ENCODE assay signal across 10 cellular contexts in genomic region chr10:89164080-89164479, GRCh38. TPM values are rescaled to one million over a fixed set of nuclear protein-coding genes. Genes with fewer than 3 reads are reported as not detected.
DNase-seq lines count a peak whose midpoint lies in the region; ATAC-seq and TF ChIP-seq lines count a peak whose summit lies in the region.
"Had no signal": no experiment of that assay in that cellular context is flagged by ENCODE, and none has a peak within 500 bp of the region (broad histone marks: within the 10 kb centered on the region; RNA-seq: fewer than 3 reads in every experiment).

No MANE protein-coding gene starts in this region.

- H3K27me3 ChIP-seq in muscle layer of duodenum (ENCODE audit: low read depth, low read length), result no peaks in the 10 kb centered on the region
- H3K27me3 ChIP-seq: neutrophil had no signal

- no peaks in the 10 kb centered on the region for H3K4me1 Mint-ChIP-seq in progenitor cell of endocrine pancreas (ENCODE audit: low read depth)

- H3K36me3 ChIP-seq in muscle layer of duodenum (ENCODE audit: control insufficient read depth in 1 of 2, insufficient read depth in 2 of 2, low read length in 2 of 2), result no peaks in the 10 kb centered on the region
- H3K36me3 ChIP-seq: neutrophil, thoracic aorta had no signal

- no peak overlapping the region for H3K27ac Mint-ChIP-seq in progenitor cell of endocrine pancreas

- no peak overlapping the region for H3K4me3 Mint-ChIP-seq in progenitor cell of endocrine pancreas (ENCODE audit: low read depth)

- H3K36me3 Mint-ChIP-seq in progenitor cell of endocrine pancreas (ENCODE audit: insufficient read depth), result no peaks in the 10 kb centered on the region

- peak overlapping the region; percentile 37 for H3K27ac ChIP-seq in muscle layer of duodenum (ENCODE audit: low read length)
- H3K27ac ChIP-seq in coronary artery, result peak overlapping the region in 1 of 2 donors; percentile 29
- H3K27ac ChIP-seq: thoracic aorta had no signal

- H3K4me3 ChIP-seq in muscle layer of duodenum (ENCODE audit: low read depth in 1 of 2, low read length in 2 of 2), result peak overlapping the region in 1 of 2 donors; percentile 14
- H3K4me3 ChIP-seq in coronary artery, result no peak overlapping the region
- H3K4me3 ChIP-seq: thoracic aorta had no signal

- H3K9me3 ChIP-seq in muscle layer of duodenum (ENCODE audit: control insufficient read depth in 1 of 2, low read length in 2 of 2), result no peaks in the 10 kb centered on the region
- H3K9me3 ChIP-seq: neutrophil, thoracic aorta had no signal

- H3K4me1 ChIP-seq in muscle layer of duodenum (ENCODE audit: control insufficient read depth in 1 of 2, insufficient read depth in 2 of 2, low read length in 2 of 2), result no peaks in the 10 kb centered on the region

- no peaks in the 10 kb centered on the region for H3K9me3 Mint-ChIP-seq in progenitor cell of endocrine pancreas (ENCODE audit: low read depth)

- peak; percentile 16 for DNase-seq in SKM-1 treated with dmso at 0.1 percent for 144 hours (lab: John Stamatoyannopoulos, UW; ENCODE audit: unreplicated experiment)
- no peak for DNase-seq in coronary artery (ENCODE audit: low spot score)
- no peak for DNase-seq in NCI-H226
- no peak for DNase-seq in progenitor cell of endocrine pancreas (ENCODE audit: low spot score, unreplicated experiment)

- TF ChIP-seq CTCF in coronary artery (IDR thresholded peaks at IDR 0.05) (no peak), progenitor cell of endocrine pancreas (IDR thresholded peaks at IDR 0.05; ENCODE audit: unreplicated experiment) (no peak)

- H3K27me3 Mint-ChIP-seq in progenitor cell of endocrine pancreas, result peaks cover 54% of the 10 kb centered on the region

- ATAC-seq in GM18861 (IDR thresholded peaks at IDR 0.05; ENCODE audit: unreplicated experiment), result peak; percentile 26
- ATAC-seq in HG02623 (IDR thresholded peaks at IDR 0.05; ENCODE audit: unreplicated experiment), result peak; percentile 10
- no peak for ATAC-seq in GM18858 (IDR thresholded peaks at IDR 0.05; ENCODE audit: unreplicated experiment)

RNA-seq across cellular contexts. Expression of gene CH25H, which starts 43.0 kb away (rescaled TPM):
- total RNA-seq in progenitor cell of endocrine pancreas, result not detected in 2 replicates
